8 cellular contexts compared by ENCODE assay signal in the genomic region with DNA sequence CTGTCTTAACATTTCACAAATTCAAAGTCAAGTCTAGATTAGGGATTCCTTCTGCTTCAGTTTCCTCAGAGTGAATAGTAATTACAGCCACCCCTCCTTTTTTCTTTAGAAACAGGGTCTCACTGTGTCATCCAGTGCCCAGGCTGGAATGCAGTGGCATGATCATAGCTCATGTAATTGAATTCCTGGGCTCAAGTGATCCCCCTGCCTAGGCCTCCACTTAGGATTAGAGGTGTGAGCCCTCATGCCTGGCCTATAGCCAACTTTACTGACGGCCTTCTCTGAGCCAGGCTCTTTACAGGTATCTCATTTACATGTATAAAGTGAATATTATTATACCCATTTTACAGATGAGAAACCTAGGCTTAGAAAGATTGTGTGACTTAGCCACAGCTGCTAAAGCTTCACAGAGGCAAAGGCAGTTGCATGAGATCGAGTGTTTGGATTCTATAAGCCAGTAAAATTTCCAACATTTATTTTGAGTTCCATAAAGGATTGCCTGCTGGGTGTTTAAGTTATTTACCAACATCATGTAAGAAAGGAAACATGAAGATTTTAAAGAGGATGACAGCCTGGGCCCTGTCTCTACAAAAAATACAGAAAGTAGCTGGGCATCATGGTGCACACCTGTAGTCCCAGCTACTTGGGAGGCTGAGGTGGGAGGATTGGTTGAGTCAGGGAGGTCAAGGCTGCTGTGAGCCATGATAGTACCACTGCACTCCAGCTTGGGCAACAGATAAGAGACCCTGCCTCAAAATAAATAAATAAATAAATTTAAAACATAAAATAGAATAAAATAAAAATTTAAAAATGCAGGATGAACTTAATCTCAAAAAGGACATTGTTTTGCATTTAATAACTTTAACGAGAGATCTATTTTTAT. TPM values are rescaled to one million over a fixed set of nuclear protein-coding genes. Genes with fewer than 3 reads are reported as not detected.
A peak's percentile ranks its signal among the peaks of the same experiment; 100 is the strongest.
DNase-seq lines count a peak whose midpoint lies in the region; ATAC-seq and TF ChIP-seq lines count a peak whose summit lies in the region.

No MANE protein-coding gene starts in this region.

- intact Hi-C loops in testis (cut with DNase I; ENCODE audit: low total_unique reads), result no loop called here

- H3K4me3 Mint-ChIP-seq in activated T-cell treated with anti-CD3 and anti-CD28 coated beads, Interleukin-2, amount 50 U/mL, for 4 hours, result peak overlapping the region; percentile 83
- H3K4me3 Mint-ChIP-seq in WTC11, result peak overlapping the region; percentile 63

- H3K27me3 Mint-ChIP-seq in activated T-cell treated with anti-CD3 and anti-CD28 coated beads, Interleukin-2, amount 50 U/mL, for 4 hours (ENCODE audit: low read depth), result no peaks in the 10 kb centered on the region
- no peaks in the 10 kb centered on the region; the same call in 1 of the 2 replicates for H3K27me3 Mint-ChIP-seq in WTC11 (ENCODE audit: low read depth)

- peaks cover 6% of the 10 kb centered on the region for H3K4me1 ChIP-seq in testis

- no peaks in the 10 kb centered on the region for H3K27me3 ChIP-seq in testis

- TF ChIP-seq POLR2A in testis (IDR thresholded peaks at IDR 0.05), result no peak

- POLR2A ChIA-PET in WTC11 (lab: Charles Lee), result no interaction called here

- no peaks in the 10 kb centered on the region for H3K36me3 ChIP-seq in testis (ENCODE audit: low read depth, missing control alignments)

- H3K27ac ChIP-seq in testis, result no peak overlapping the region

- no peak for ATAC-seq in activated T-cell treated with anti-CD3 and anti-CD28 coated beads, Interleukin-2, amount 50 U/mL, for 4 hours
- no peak for ATAC-seq in WTC11
- ATAC-seq in GM18858 (IDR thresholded peaks at IDR 0.05; ENCODE audit: unreplicated experiment), result no peak
- no peak for ATAC-seq in GM18868 (IDR thresholded peaks at IDR 0.05; ENCODE audit: unreplicated experiment)

- no peaks in the 10 kb centered on the region for H3K9me3 ChIP-seq in testis

- TF ChIP-seq CTCF in WTC11 (IDR thresholded peaks at IDR 0.05), result no peak
- TF ChIP-seq CTCF in testis (IDR thresholded peaks at IDR 0.05), result no peak

- WGBS in testis, 2 donors, result 52 to 60% methylated on average over 3 of the region's 3 CpGs

- no peak overlapping the region for H3K27ac Mint-ChIP-seq in WTC11

- H3K36me3 Mint-ChIP-seq in activated T-cell treated with anti-CD3 and anti-CD28 coated beads, Interleukin-2, amount 50 U/mL, for 4 hours (ENCODE audit: insufficient read depth), result peaks cover 19% of the 10 kb centered on the region
- peaks cover 12% of the 10 kb centered on the region for H3K36me3 Mint-ChIP-seq in WTC11

- DNase-seq in activated T-cell treated with anti-CD3 and anti-CD28 coated beads, Interleukin-2, amount 50 U/mL, for 4 hours, result no peak
- DNase-seq in activated T-cell treated with anti-CD3 and anti-CD28 coated beads, Interleukin-2, amount 50 U/mL, for 1 hour, result no peak
- DNase-seq in WTC11 (ENCODE audit: low spot score) (no peak), glomerular visceral epithelial cell (ENCODE audit: extremely low spot score) (peak; percentile 34), testis (no peak)
- DNase-seq in NK-92 treated with Interleukin-12 subunit alpha and Interleukin-12 subunit beta, amount 100 ng/mL, for 24 hours (lab: John Stamatoyannopoulos, UW), result no peak

- CTCF ChIA-PET in WTC11 (lab: Charles Lee), result interaction anchor here (0.9 to 1.0 kb wide), 2 partner anchors 87 to 125 kb away, joined by 3 to 4 read pairs; no protein-coding TSS in a partner anchor

- H3K9me3 Mint-ChIP-seq in activated T-cell treated with anti-CD3 and anti-CD28 coated beads, Interleukin-2, amount 50 U/mL, for 4 hours, result peaks cover 9% of the 10 kb centered on the region
- no peaks in the 10 kb centered on the region for H3K9me3 Mint-ChIP-seq in WTC11

- H3K4me3 ChIP-seq in testis, result peak overlapping the region; percentile 65 to 83

- H3K4me1 Mint-ChIP-seq in activated T-cell treated with anti-CD3 and anti-CD28 coated beads, Interleukin-2, amount 50 U/mL, for 4 hours (ENCODE audit: low read depth), result peaks cover 40% of the 10 kb centered on the region
- peaks cover 8% of the 10 kb centered on the region for H3K4me1 Mint-ChIP-seq in WTC11

TF ChIP-seq in WTC11, 78 proteins besides CTCF, POLR2A, EP300 and RAD21:
- TF ChIP-seq, protein P1, sequence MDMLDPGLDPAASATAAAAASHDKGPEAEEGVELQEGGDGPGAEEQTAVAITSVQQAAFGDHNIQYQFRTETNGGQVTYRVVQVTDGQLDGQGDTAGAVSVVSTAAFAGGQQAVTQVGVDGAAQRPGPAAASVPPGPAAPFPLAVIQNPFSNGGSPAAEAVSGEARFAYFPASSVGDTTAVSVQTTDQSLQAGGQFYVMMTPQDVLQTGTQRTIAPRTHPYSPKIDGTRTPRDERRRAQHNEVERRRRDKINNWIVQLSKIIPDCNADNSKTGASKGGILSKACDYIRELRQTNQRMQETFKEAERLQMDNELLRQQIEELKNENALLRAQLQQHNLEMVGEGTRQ (CRISPR knock-in tag; IDR thresholded peaks at IDR 0.05), result no peak
- TF ChIP-seq ZNF317 (CRISPR knock-in tag; IDR thresholded peaks at IDR 0.05; ENCODE audit: borderline replicate concordance, low read depth), result no peak
- TF ChIP-seq, protein P2, sequence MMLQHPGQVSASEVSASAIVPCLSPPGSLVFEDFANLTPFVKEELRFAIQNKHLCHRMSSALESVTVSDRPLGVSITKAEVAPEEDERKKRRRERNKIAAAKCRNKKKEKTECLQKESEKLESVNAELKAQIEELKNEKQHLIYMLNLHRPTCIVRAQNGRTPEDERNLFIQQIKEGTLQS (CRISPR knock-in tag; conservative IDR thresholded peaks at IDR 0.05), result no peak

RNA-seq across cellular contexts. Expression of a gene that starts 1.8 kb away (rescaled TPM):
- total RNA-seq in activated T-cell treated with anti-CD3 and anti-CD28 coated beads, Interleukin-2, amount 50 U/mL, for 4 hours, result 10 to 100 TPM; 42.0 to 46.0 (median 42.1) TPM
- total RNA-seq in WTC11 (2021) (44.1 to 52.9 TPM (median 44.6 TPM) in 3 replicates), testis (100 to 1,000 TPM in 1 of 2 donors, 10 to 100 TPM in 1; 88.5 to 119 TPM)
- 29.2 TPM for polyA plus RNA-seq in testis (ENCODE audit: insufficient read depth, low read depth, low replicate concordance)

RNA-seq across cellular contexts. Expression of a gene that starts 53.2 kb away (rescaled TPM):
- 10 to 100 TPM; 54.5 to 64.4 (median 58.2) TPM for total RNA-seq in activated T-cell treated with anti-CD3 and anti-CD28 coated beads, Interleukin-2, amount 50 U/mL, for 4 hours
- total RNA-seq in WTC11 (2021), result 83.2 to 86.4 TPM (median 86.3 TPM) in 3 replicates
- 10 to 100 TPM; 22.7 to 24.4 TPM for total RNA-seq in testis
- polyA plus RNA-seq in testis (ENCODE audit: insufficient read depth, low read depth, low replicate concordance), result 136 TPM
